ENCODE assay signal across 16 cellular contexts in genomic region chr21:35005825-35006224, GRCh38. TPM values are rescaled to one million over a fixed set of nuclear protein-coding genes. Genes with fewer than 3 reads are reported as not detected.
"Had no signal": no experiment of that assay in that cellular context is flagged by ENCODE, and none has a peak within 500 bp of the region (broad histone marks: within the 10 kb centered on the region; RNA-seq: fewer than 3 reads in every experiment).

No MANE protein-coding gene starts in this region.

- H3K4me1 ChIP-seq: colonic mucosa, left ventricle myocardium inferior, neural progenitor cell, pancreas had no signal

- H3K36me3 Mint-ChIP-seq: neural progenitor cell had no signal

- H3K36me3 ChIP-seq: cardiac muscle cell, colonic mucosa, left ventricle myocardium inferior, neural progenitor cell, pancreas, thoracic aorta had no signal

- H3K27ac ChIP-seq: cardiac muscle cell, colonic mucosa, left ventricle myocardium inferior, neural progenitor cell, pancreas, thoracic aorta had no signal

- H2AFZ ChIP-seq: neural progenitor cell had no signal

- H3K27me3 ChIP-seq: colonic mucosa, neural progenitor cell, pancreas had no signal

- H3K4me3 Mint-ChIP-seq: activated B cell treated with CpG ODN at 0.5 μM for 24 hours; activated CD4-positive, alpha-beta T cell treated with anti-CD3 and anti-CD28 coated beads, Interleukin-2, amount 10 ng/mL, durations not matched to agents 24 days and 14 days; activated T-helper 1 cell treated with anti-CD3 and anti-CD28 coated beads, Interleukin-12 subunit alpha, Interleukin-12 subunit beta, Interleukin-2, Interleukin-4 antibody, amounts not matched to agents 30 ng/mL and 10 ng/mL and 1 ng/mL, durations not matched to agents 14 hours and 24 hours and 36 hours; memory B cell; neural progenitor cell; T-helper 2 cell treated with Interferon-gamma antibody and Interleukin-4, amounts not matched to agents 5 μg/mL and 100 μg/mL, for 36 hours had no signal

- H3K9me3 ChIP-seq: colonic mucosa, left ventricle myocardium inferior, pancreas, thoracic aorta had no signal

- DNase-seq: activated B cell treated with CpG ODN at 0.5 μM for 24 hours; activated CD4-positive, alpha-beta T cell treated with anti-CD3 and anti-CD28 coated beads, Interleukin-2, amount 10 ng/mL, durations not matched to agents 24 days and 14 days; activated naive CD4-positive, alpha-beta T cell; colonic mucosa; hippocampal formation; left ventricle myocardium inferior; pancreas; stimulated activated CD4-positive, alpha-beta T cell treated with anti-CD3 and anti-CD28 coated beads, Interleukin-12 subunit alpha, Interleukin-12 subunit beta, amount 100 ng/mL, for 4 hours; stimulated activated CD4-positive, alpha-beta T cell treated with anti-CD3 and anti-CD28 coated beads, Interleukin-2, amount 100 ng/mL, for 24 hours had no signal

- H3K4me1 Mint-ChIP-seq: neural progenitor cell had no signal

- ATAC-seq: esophagus mucosa had no signal

- H3K9ac ChIP-seq: neural progenitor cell had no signal

- H3K4me3 ChIP-seq: cardiac muscle cell, colonic mucosa, left ventricle myocardium inferior, neural progenitor cell, pancreas, thoracic aorta had no signal

- H3K9me3 Mint-ChIP-seq: activated B cell treated with CpG ODN at 0.5 μM for 24 hours; activated T-helper 1 cell treated with anti-CD3 and anti-CD28 coated beads, Interleukin-12 subunit alpha, Interleukin-12 subunit beta, Interleukin-2, Interleukin-4 antibody, amounts not matched to agents 30 ng/mL and 10 ng/mL and 1 ng/mL, durations not matched to agents 14 hours and 24 hours and 36 hours; memory B cell; neural progenitor cell; T-helper 2 cell treated with Interferon-gamma antibody and Interleukin-4, amounts not matched to agents 5 μg/mL and 100 μg/mL, for 36 hours had no signal

- H3K4me2 ChIP-seq: neural progenitor cell had no signal

- H3K27ac Mint-ChIP-seq: activated B cell treated with CpG ODN at 0.5 μM for 24 hours; activated CD4-positive, alpha-beta T cell treated with anti-CD3 and anti-CD28 coated beads, Interleukin-2, amount 10 ng/mL, durations not matched to agents 24 days and 14 days; activated T-helper 1 cell treated with anti-CD3 and anti-CD28 coated beads, Interleukin-12 subunit alpha, Interleukin-12 subunit beta, Interleukin-2, Interleukin-4 antibody, amounts not matched to agents 30 ng/mL and 10 ng/mL and 1 ng/mL, durations not matched to agents 14 hours and 24 hours and 36 hours; memory B cell; neural progenitor cell; T-helper 2 cell treated with Interferon-gamma antibody and Interleukin-4, amounts not matched to agents 5 μg/mL and 100 μg/mL, for 36 hours had no signal

- H3K27me3 Mint-ChIP-seq: activated B cell treated with CpG ODN at 0.5 μM for 24 hours; activated CD4-positive, alpha-beta T cell treated with anti-CD3 and anti-CD28 coated beads, Interleukin-2, amount 10 ng/mL, durations not matched to agents 24 days and 14 days; memory B cell had no signal

RNA-seq across cellular contexts. Expression of gene RUNX1, which starts 43.3 kb away (rescaled TPM):
- polyA plus RNA-seq: cardiac muscle cell had no signal
